ENCODE assay signal across 8 cellular contexts in genomic region chr10:33211123-33211878, GRCh38.
DNase-seq lines count a peak whose midpoint lies in the region; ATAC-seq and TF ChIP-seq lines count a peak whose summit lies in the region.

No MANE protein-coding gene starts in this region.

- H3K27ac Mint-ChIP-seq in T-helper 2 cell treated with Interferon-gamma antibody and Interleukin-4, amounts not matched to agents 5 μg/mL and 100 μg/mL, for 36 hours, result peak overlapping the region; percentile 75

- DNase-seq in GM03348 (ENCODE audit: low spot score), result peak; percentile 88
- no peak for DNase-seq in T-helper 2 cell treated with Interferon-gamma antibody and Interleukin-4, amounts not matched to agents 5 μg/mL and 100 μg/mL, for 36 hours (ENCODE audit: low spot score)
- DNase-seq in fibroblast of lung (ENCODE audit: low read depth in 2 of 2), result peak; percentile 91 to 94
- peak; percentile 58 to 67 for DNase-seq in psoas muscle
- DNase-seq in GM10266 (ENCODE audit: extremely low spot score), result no peak
- no peak for DNase-seq in NCI-H187 (lab: John Stamatoyannopoulos, UW)
- DNase-seq in effector CD8-positive, alpha-beta T cell (lab: John Stamatoyannopoulos, UW), result no peak

- H3K27me3 ChIP-seq in fibroblast of lung (ENCODE audit: control insufficient read depth, insufficient read depth, low read length) (no peaks in the 10 kb centered on the region), psoas muscle (ENCODE audit: insufficient read depth in 3 of 3, low read length in 2 of 3) (no peaks in the 10 kb centered on the region)

- ATAC-seq in psoas muscle (peak; percentile 48 to 77 (median 70)), HG03196 (IDR thresholded peaks at IDR 0.05; ENCODE audit: unreplicated experiment) (no peak)

- H3K79me2 ChIP-seq in fibroblast of lung (ENCODE audit: control insufficient read depth, insufficient read depth, low read length), result peaks cover 5% of the 10 kb centered on the region

- H3K4me1 Mint-ChIP-seq in T-helper 2 cell treated with Interferon-gamma antibody and Interleukin-4, amounts not matched to agents 5 μg/mL and 100 μg/mL, for 36 hours (ENCODE audit: low read depth), result peaks cover 23% of the 10 kb centered on the region

- peaks cover 2% of the 10 kb centered on the region for H3K36me3 Mint-ChIP-seq in T-helper 2 cell treated with Interferon-gamma antibody and Interleukin-4, amounts not matched to agents 5 μg/mL and 100 μg/mL, for 36 hours (ENCODE audit: low read depth)

- TF ChIP-seq CTCF in fibroblast of lung (conservative IDR thresholded peaks at IDR 0.05 in 1 of 2, IDR thresholded peaks at IDR 0.05 in 1 of 2; ENCODE audit: low read depth in 1 of 2, low read length in 2 of 2) (no peak), psoas muscle (IDR thresholded peaks at IDR 0.05) (no peak), GM10266 (IDR thresholded peaks at IDR 0.05; ENCODE audit: control insufficient read depth, insufficient read depth, low read depth, missing control alignments) (no peak)

- H3K4me3 ChIP-seq in fibroblast of lung (replicated peaks in 1 of 4; ENCODE audit: control extremely low read depth in 1 of 4, insufficient read depth in 1 of 4, low read depth in 3 of 4, low read length in 4 of 4) (no peak overlapping the region), psoas muscle (peak overlapping the region; percentile 15)

- H2AFZ ChIP-seq in fibroblast of lung (ENCODE audit: low read length), result no peak overlapping the region

- no peaks in the 10 kb centered on the region for H3K9me3 Mint-ChIP-seq in T-helper 2 cell treated with Interferon-gamma antibody and Interleukin-4, amounts not matched to agents 5 μg/mL and 100 μg/mL, for 36 hours

- H3K27ac ChIP-seq in fibroblast of lung (ENCODE audit: insufficient read depth, low read length) (peak overlapping the region; percentile 84), psoas muscle (peak overlapping the region; percentile 36)

- H3K9ac ChIP-seq in fibroblast of lung (ENCODE audit: insufficient read depth, low read length), result peak overlapping the region; percentile 10

- intact Hi-C loops in psoas muscle (cut with DNase I), result no loop called here

- peaks cover 15% of the 10 kb centered on the region for H3K4me1 ChIP-seq in fibroblast of lung (ENCODE audit: control insufficient read depth, extremely low read depth, insufficient read depth, low read length)
- H3K4me1 ChIP-seq in psoas muscle, result peaks cover 12% of the 10 kb centered on the region

- H3K4me3 Mint-ChIP-seq in T-helper 2 cell treated with Interferon-gamma antibody and Interleukin-4, amounts not matched to agents 5 μg/mL and 100 μg/mL, for 36 hours, result peak overlapping the region; percentile 54

- H3K9me3 ChIP-seq in fibroblast of lung (ENCODE audit: control insufficient read depth, insufficient read depth, low read depth, low read length) (no peaks in the 10 kb centered on the region), psoas muscle (no peaks in the 10 kb centered on the region)

- peaks cover 2% of the 10 kb centered on the region for H3K27me3 Mint-ChIP-seq in T-helper 2 cell treated with Interferon-gamma antibody and Interleukin-4, amounts not matched to agents 5 μg/mL and 100 μg/mL, for 36 hours (ENCODE audit: low read depth)

- WGBS in psoas muscle, 3 donors, result 54 to 71% (median 56%) methylated on average over 10 of the region's 10 CpGs

- peak overlapping the region; percentile 70 for H3K4me2 ChIP-seq in fibroblast of lung (ENCODE audit: extremely low read depth, insufficient read depth, low read length)

- H3K36me3 ChIP-seq in fibroblast of lung (ENCODE audit: control insufficient read depth, insufficient read depth, low read length), result peaks cover 15% of the 10 kb centered on the region
- peaks cover 8 to 92% of the 10 kb centered on the region in 2 donors for H3K36me3 ChIP-seq in psoas muscle (ENCODE audit: insufficient read depth in 1 of 2, low read depth in 1 of 2)

- no peaks in the 10 kb centered on the region for H4K20me1 ChIP-seq in fibroblast of lung (ENCODE audit: control insufficient read depth, extremely low read depth, insufficient read depth, low read length)

Comparison
In these comparisons a context has a peak if more than half of its experiments do, and no peak if none do; other contexts are left out.
1. DNase-seq: peak in GM03348 (single experiment), fibroblast of lung (2 of 2) and psoas muscle (2 of 2); none in T-helper 2 cell treated with Interferon-gamma antibody and Interleukin-4, amounts not matched to agents 5 μg/mL and 100 μg/mL, for 36 hours (single experiment), GM10266 (single experiment), NCI-H187 (0 of 2) and effector CD8-positive, alpha-beta T cell (single experiment).